8 cellular contexts compared by ENCODE assay signal in genomic region chr15:51776952-51777574, GRCh38. TPM values are rescaled to one million over a fixed set of nuclear protein-coding genes. Genes with fewer than 3 reads are reported as not detected.
DNase-seq lines count a peak whose midpoint lies in the region; TF ChIP-seq lines count a peak whose summit lies in the region.

No MANE protein-coding gene starts in this region.

- H3K79me2 ChIP-seq in OCI-LY3 (ENCODE audit: low read length) (no peaks in the 10 kb centered on the region), neural cell (replicated peaks; ENCODE audit: insufficient read depth, low read length) (no peaks in the 10 kb centered on the region)

- TF ChIP-seq CTCF in OCI-LY3 (IDR thresholded peaks at IDR 0.05; ENCODE audit: low read depth, low read length), result peak; percentile 82
- TF ChIP-seq CTCF in neural cell (IDR thresholded peaks at IDR 0.05; ENCODE audit: poor library complexity, severe bottlenecking), result peak; percentile 82

- H3K36me3 ChIP-seq in OCI-LY3 (replicated peaks; ENCODE audit: low read depth, low read length) (peaks cover 1% of the 10 kb centered on the region), neural cell (ENCODE audit: insufficient read depth, low read length) (peaks cover 16% of the 10 kb centered on the region)

- no peak overlapping the region for H3K9ac ChIP-seq in OCI-LY3 (ENCODE audit: low read length)
- H3K9ac ChIP-seq in neural cell (ENCODE audit: low read length), result no peak overlapping the region

- H3K9me3 ChIP-seq in OCI-LY3 (ENCODE audit: insufficient read depth, low read length) (no peaks in the 10 kb centered on the region), neural cell (ENCODE audit: low read length) (no peaks in the 10 kb centered on the region)

- H2AFZ ChIP-seq in OCI-LY3 (ENCODE audit: low read depth, low read length) (no peak overlapping the region), neural cell (ENCODE audit: low read depth, low read length) (no peak overlapping the region)

- TF ChIP-seq EP300 in neural cell (conservative IDR thresholded peaks at IDR 0.05; ENCODE audit: poor library complexity, severe bottlenecking), result no peak

- no peaks in the 10 kb centered on the region for H3F3A ChIP-seq in neural cell (ENCODE audit: insufficient read depth, low read length, poor library complexity, severe bottlenecking)

- H3K27ac ChIP-seq in OCI-LY3 (ENCODE audit: low read length), result no peak overlapping the region
- H3K27ac ChIP-seq in neural cell (ENCODE audit: low read length), result no peak overlapping the region
- no peak overlapping the region for H3K27ac ChIP-seq in substantia nigra (ENCODE audit: low read depth, low read length, poor library complexity, severe bottlenecking)

- H3K4me2 ChIP-seq in OCI-LY3 (ENCODE audit: low read length) (no peak overlapping the region), neural cell (ENCODE audit: low read length) (no peak overlapping the region)

- peak; percentile 72 for TF ChIP-seq RAD21 in neural cell (conservative IDR thresholded peaks at IDR 0.05)

- H3K4me1 ChIP-seq in OCI-LY3 (ENCODE audit: low read length), result peaks cover 9% of the 10 kb centered on the region

- H3K9me2 ChIP-seq in neural cell (ENCODE audit: insufficient read depth, low read length), result no peaks in the 10 kb centered on the region

- DNase-seq in NCI-H2081 (lab: John Stamatoyannopoulos, UW) (peak; percentile 71 to 78), NCI-H2081 treated with DMSO at 0.1 percent for 48 hours (lab: John Stamatoyannopoulos, UW) (no peak), HPDE6-E6E7 (ENCODE audit: extremely low spot score) (peak; percentile 82), activated T-cell treated with anti-CD3 and anti-CD28 coated beads for 48 hours (ENCODE audit: low read depth) (peak; percentile 31), fibroblast of gingiva (ENCODE audit: low read depth) (peak; percentile 63), substantia nigra (lab: John Stamatoyannopoulos, UW) (peak in 36 of 49 donors; percentile 19 to 80 (median 52))

- H4K20me1 ChIP-seq in OCI-LY3 (ENCODE audit: insufficient read depth, low read length) (no peaks in the 10 kb centered on the region), neural cell (ENCODE audit: insufficient read depth) (no peaks in the 10 kb centered on the region)

- H3K27me3 ChIP-seq in OCI-LY3 (ENCODE audit: low read depth, low read length), result no peaks in the 10 kb centered on the region
- H3K27me3 ChIP-seq in neural cell (ENCODE audit: insufficient read depth, low read depth, low read length), result no peaks in the 10 kb centered on the region

- H3K4me3 ChIP-seq in OCI-LY3 (ENCODE audit: low read length) (no peak overlapping the region), neural cell (ENCODE audit: low read length) (no peak overlapping the region)

TF ChIP-seq in neural cell, 6 proteins besides CTCF, POLR2A, EP300 and RAD21:
- TF ChIP-seq MXI1 (conservative IDR thresholded peaks at IDR 0.05; ENCODE audit: poor library complexity, severe bottlenecking) (no peak), SMC3 (conservative IDR thresholded peaks at IDR 0.05; ENCODE audit: poor library complexity) (peak; percentile 87), REST (IDR thresholded peaks at IDR 0.05; ENCODE audit: borderline replicate concordance) (no peak)

RNA-seq across cellular contexts. Expression of gene TMOD2, which starts 25.7 kb away (rescaled TPM):
- polyA plus RNA-seq in neural cell, result 79.9 and 80.3 TPM in 2 replicates
- 175 and 209 TPM in 2 replicates for polyA minus RNA-seq in neural cell

RNA-seq across cellular contexts. Expression of gene LYSMD2, which starts 39.6 kb away (rescaled TPM):
- 6.1 and 8.3 TPM in 2 replicates for polyA plus RNA-seq in neural cell
- 6.0 and 6.6 TPM in 2 replicates for polyA minus RNA-seq in neural cell

RNA-seq across cellular contexts. Expression of gene TMOD3, which starts 52.4 kb away (rescaled TPM):
- polyA plus RNA-seq in neural cell, result 10.5 and 12.6 TPM in 2 replicates
- polyA minus RNA-seq in neural cell, result 22.9 and 29.5 TPM in 2 replicates
